ENCODE assay signal across 7 cellular contexts in genomic region chr16:14919837-14920600, GRCh38. TPM values are rescaled to one million over a fixed set of nuclear protein-coding genes. Genes with fewer than 3 reads are reported as not detected.
DNase-seq lines count a peak whose midpoint lies in the region; ATAC-seq, FAIRE-seq and TF ChIP-seq lines count a peak whose summit lies in the region.
"Not testable (repeated sequence)": the region's sequence is repeated elsewhere in the genome, so short reads cannot be mapped to it uniquely, and the experiment has no call there.

No MANE protein-coding gene starts in this region.

- H3K36me3 Mint-ChIP-seq in chondrocyte (ENCODE audit: low read depth), result not testable (repeated sequence)

- TF ChIP-seq RAD21 in HepG2 (CRISPR knock-in tag; IDR thresholded peaks at IDR 0.05), result not testable (repeated sequence)

- not testable (repeated sequence) for H3K27me3 ChIP-seq in HepG2 (ENCODE audit: control insufficient read depth in 1 of 2, insufficient read depth in 2 of 2, low read length in 2 of 2); sigmoid colon; thoracic aorta (replicated peaks; ENCODE audit: insufficient read depth)

- H3K27me3 Mint-ChIP-seq in chondrocyte (ENCODE audit: low read depth), result not testable (repeated sequence)

- not testable (repeated sequence) for H2AFZ ChIP-seq in HepG2 (ENCODE audit: low read length)

- H3K4me3 Mint-ChIP-seq in chondrocyte (ENCODE audit: unreplicated experiment), result not testable (repeated sequence)

- POLR2A ChIA-PET in HepG2 (lab: Yijun Ruan, JAX), result not testable (repeated sequence)

- H3K4me1 Mint-ChIP-seq in chondrocyte (ENCODE audit: low read depth), result not testable (repeated sequence)

- H3K27ac ChIP-seq in HepG2 (ENCODE audit: extremely low read length, insufficient read depth, low read length); sigmoid colon; thoracic aorta: not testable (repeated sequence)

- not testable (repeated sequence) for BruUV-seq in HepG2 (replicated peaks; lab: Mats Ljungman, UMichigan)

- not testable (repeated sequence) for H3K9ac ChIP-seq in HepG2 (ENCODE audit: insufficient read depth, low read depth, low read length)

- TF ChIP-seq CTCF in chondrocyte (IDR thresholded peaks at IDR 0.05); HepG2 (CRISPR knock-in tag; IDR thresholded peaks at IDR 0.05); sigmoid colon (IDR thresholded peaks at IDR 0.05); thoracic aorta (IDR thresholded peaks at IDR 0.05): not testable (repeated sequence)

- WGBS in HepG2 (ENCODE audit: low lambda C conversion rate), result 72% methylated on average over 31 of the region's 41 CpGs
- 33 to 84% methylated on average over 30 to 32 of the region's 41 CpGs for WGBS in sigmoid colon, 2 donors

- H3K4me2 ChIP-seq in HepG2 (ENCODE audit: low read depth, low read length), result not testable (repeated sequence)

- H3K4me1 ChIP-seq in HepG2 (ENCODE audit: insufficient read depth, low read length); sigmoid colon; thoracic aorta (ENCODE audit: control insufficient read depth in 1 of 2, low read depth in 2 of 2): not testable (repeated sequence)

- CTCF ChIA-PET in HepG2 (lab: Yijun Ruan, JAX; ENCODE audit: low intra/inter-chr PET ratio, low total read pairs), result not testable (repeated sequence)

- not testable (repeated sequence) for H3K79me2 ChIP-seq in HepG2 (ENCODE audit: insufficient read depth, low read length)

- TF ChIP-seq POLR2A in HepG2 (IDR thresholded peaks at IDR 0.05; ENCODE audit: insufficient read depth in 1 of 2, low read depth in 2 of 2, low read length in 2 of 2); sigmoid colon (IDR thresholded peaks at IDR 0.05): not testable (repeated sequence)

- not testable (repeated sequence) for H3K4me3 ChIP-seq in HepG2 (replicated peaks in 1 of 3; ENCODE audit: insufficient read depth in 1 of 3, low read depth in 2 of 3, low read length in 3 of 3); sigmoid colon; thoracic aorta

- TF ChIP-seq EP300 in HepG2 (IDR thresholded peaks at IDR 0.05; ENCODE audit: low read depth in 2 of 2, low read length in 2 of 2); HepG2 (CRISPR knock-in tag; IDR thresholded peaks at IDR 0.05; ENCODE audit: borderline replicate concordance); sigmoid colon (IDR thresholded peaks at IDR 0.05): not testable (repeated sequence)

- intact Hi-C loops in Right ventricle myocardium superior (cut with DNase I); HepG2 (cut with micrococcal nuclease; ENCODE audit: unreplicated experiment); sigmoid colon (cut with DNase I): not testable (repeated sequence)

- in situ Hi-C loops in HepG2 (cut with HindIII; ENCODE audit: extremely low pct_ligation_motif_present, low pct_unique_long_range_greater_than_20kb), result not testable (repeated sequence)

- not testable (repeated sequence) for FAIRE-seq in HepG2 (lab: Jason Lieb, UNC)

- not testable (repeated sequence) for H3K36me3 ChIP-seq in HepG2 (replicated peaks in 1 of 2; ENCODE audit: control insufficient read depth in 1 of 2, insufficient read depth in 2 of 2, low read length in 2 of 2); sigmoid colon; thoracic aorta

- H3K27ac Mint-ChIP-seq in chondrocyte (ENCODE audit: unreplicated experiment), result not testable (repeated sequence)

- H3K9me3 Mint-ChIP-seq in chondrocyte (ENCODE audit: low read depth), result not testable (repeated sequence)

- H3K9me3 ChIP-seq in HepG2 (ENCODE audit: low read length); sigmoid colon; thoracic aorta: not testable (repeated sequence)

- DNase-seq in HUDEP-2 (lab: John Stamatoyannopoulos, UW; ENCODE audit: unreplicated experiment in 76 of 76) (peak in 41 of 76 experiments; percentile 0 to 75 (median 36)), chondrocyte (ENCODE audit: low spot score) (peak; percentile 94), Right ventricle myocardium superior (peak; percentile 43), mucosa of gallbladder (ENCODE audit: low spot score) (peak; percentile 27), sigmoid colon (peak; percentile 66), thoracic aorta (ENCODE audit: low spot score) (peak; percentile 2)
- not testable (repeated sequence) for DNase-seq in HepG2 (ENCODE audit: low spot score)

- not testable (repeated sequence) for ATAC-seq in Right ventricle myocardium superior (ENCODE audit: poor library complexity); HepG2; thoracic aorta (ENCODE audit: insufficient number of reproducible peaks, low FRiP score, low read depth)

- H4K20me1 ChIP-seq in HepG2 (ENCODE audit: insufficient read depth, low read length), result not testable (repeated sequence)

TF ChIP-seq in HepG2, 621 proteins besides CTCF, POLR2A, EP300 and RAD21:
- 0 out of 2 replicates have a peak, but pooled peaks have one; percentile 51 for TF ChIP-seq MATR3 (CRISPR knock-in tag; IDR thresholded peaks at IDR 0.05)

RNA-seq across cellular contexts. Expression of gene NPIPA1, which starts 17.2 kb away (rescaled TPM):
- total RNA-seq in chondrocyte (119 to 145 TPM (median 143 TPM) in 3 replicates), Right ventricle myocardium superior (38.1 TPM), HepG2 (2016; rRNA removed; fragmentation: Illumina TruSeq; extraction: Trizol) (36.2 and 75.9 TPM in 2 replicates), mucosa of gallbladder (114 TPM), sigmoid colon (100 to 1,000 TPM in 1 of 4 donors, 10 to 100 TPM in 3; 36.0 to 152 (median 62.9) TPM), thoracic aorta (100 to 1,000 TPM; 101 to 165 TPM)
- 34.0 and 35.5 TPM in 2 replicates for total RNA-seq in HepG2 (2016; cell fraction: cytosol; rRNA removed; fragmentation: Illumina TruSeq; extraction: Trizol; ENCODE audit: low read depth)
- total RNA-seq in HepG2 (2016; cell fraction: insoluble cytoplasmic fraction; rRNA removed; fragmentation: Illumina TruSeq; extraction: Trizol), result 30.0 and 79.6 TPM in 2 replicates
- 24.9 and 29.8 TPM in 2 replicates for total RNA-seq in HepG2 (2016; cell fraction: membrane; rRNA removed; fragmentation: Illumina TruSeq; extraction: Trizol)
- total RNA-seq in HepG2 (2016; cell fraction: nucleus; rRNA removed; fragmentation: Illumina TruSeq; extraction: Trizol), result 104 and 124 TPM in 2 replicates
- polyA plus RNA-seq in HepG2 (2011; rRNA removed) (183 and 205 TPM in 2 replicates), sigmoid colon (10 to 100 TPM in 2 of 3 donors, 1 to 10 TPM in 1; 8.1 to 51.4 (median 17.4) TPM)
- polyA plus RNA-seq in HepG2 (2011; cell fraction: cytosol; rRNA removed), result 51.3 and 61.8 TPM in 2 replicates
- polyA plus RNA-seq in HepG2 (2011; cell fraction: nucleus; rRNA removed), result 924 and 979 TPM in 2 replicates
- polyA plus RNA-seq in HepG2 (2012), result 192 and 342 TPM in 2 replicates
- 11.9 and 14.0 TPM in 2 replicates for polyA plus RNA-seq in HepG2 (2016; cell fraction: cytosol; fragmentation: Illumina TruSeq; extraction: Trizol; ENCODE audit: low read depth)
- 44.5 and 55.7 TPM in 2 replicates for polyA plus RNA-seq in HepG2 (2016; cell fraction: insoluble cytoplasmic fraction; fragmentation: Illumina TruSeq; extraction: Trizol; ENCODE audit: low read depth)
- 21.0 and 26.0 TPM in 2 replicates for polyA plus RNA-seq in HepG2 (2016; cell fraction: membrane; fragmentation: Illumina TruSeq; extraction: Trizol; ENCODE audit: low read depth)
- polyA plus RNA-seq in HepG2 (2016; cell fraction: nucleus; fragmentation: Illumina TruSeq; extraction: Trizol; ENCODE audit: insufficient read depth, low read depth), result 410 and 416 TPM in 2 replicates
- polyA minus RNA-seq in HepG2 (2011; rRNA and poly(A)+ RNA removed; ENCODE audit: low replicate concordance), result 19.4 and 69.4 TPM in 2 replicates
- 20.8 and 23.0 TPM in 2 replicates for polyA minus RNA-seq in HepG2 (2011; cell fraction: cytosol; rRNA and poly(A)+ RNA removed)
- polyA minus RNA-seq in HepG2 (2011; cell fraction: nucleus; rRNA and poly(A)+ RNA removed), result 224 and 250 TPM in 2 replicates

RNA-seq across cellular contexts. Expression of gene PDXDC1, which starts 54.8 kb away (rescaled TPM):
- total RNA-seq in chondrocyte (120 to 156 TPM (median 125 TPM) in 3 replicates), Right ventricle myocardium superior (72.6 TPM), HepG2 (2016; rRNA removed; fragmentation: Illumina TruSeq; extraction: Trizol) (169 and 249 TPM in 2 replicates), mucosa of gallbladder (189 TPM), sigmoid colon (10 to 100 TPM; 46.4 to 57.3 (median 52.2) TPM), thoracic aorta (10 to 100 TPM; 79.1 to 97.4 TPM)
- 29.3 and 30.1 TPM in 2 replicates for total RNA-seq in HepG2 (2016; cell fraction: cytosol; rRNA removed; fragmentation: Illumina TruSeq; extraction: Trizol; ENCODE audit: low read depth)
- 167 and 227 TPM in 2 replicates for total RNA-seq in HepG2 (2016; cell fraction: insoluble cytoplasmic fraction; rRNA removed; fragmentation: Illumina TruSeq; extraction: Trizol)
- 76.3 and 82.8 TPM in 2 replicates for total RNA-seq in HepG2 (2016; cell fraction: membrane; rRNA removed; fragmentation: Illumina TruSeq; extraction: Trizol)
- total RNA-seq in HepG2 (2016; cell fraction: nucleus; rRNA removed; fragmentation: Illumina TruSeq; extraction: Trizol), result 116 and 122 TPM in 2 replicates
- polyA plus RNA-seq in HepG2 (2011; rRNA removed) (123 and 133 TPM in 2 replicates), sigmoid colon (100 to 1,000 TPM in 1 of 3 donors, 10 to 100 TPM in 2; 94.3 to 112 (median 99.6) TPM)
- 73.0 and 84.6 TPM in 2 replicates for polyA plus RNA-seq in HepG2 (2011; cell fraction: cytosol; rRNA removed)
- 157 and 195 TPM in 2 replicates for polyA plus RNA-seq in HepG2 (2011; cell fraction: nucleus; rRNA removed)
- polyA plus RNA-seq in HepG2 (2012), result 92.3 and 114 TPM in 2 replicates
- polyA plus RNA-seq in HepG2 (2016; cell fraction: cytosol; fragmentation: Illumina TruSeq; extraction: Trizol; ENCODE audit: low read depth), result 11.7 and 12.8 TPM in 2 replicates
- polyA plus RNA-seq in HepG2 (2016; cell fraction: insoluble cytoplasmic fraction; fragmentation: Illumina TruSeq; extraction: Trizol; ENCODE audit: low read depth), result 160 and 180 TPM in 2 replicates
- 34.7 and 36.5 TPM in 2 replicates for polyA plus RNA-seq in HepG2 (2016; cell fraction: membrane; fragmentation: Illumina TruSeq; extraction: Trizol; ENCODE audit: low read depth)
- polyA plus RNA-seq in HepG2 (2016; cell fraction: nucleus; fragmentation: Illumina TruSeq; extraction: Trizol; ENCODE audit: insufficient read depth, low read depth), result 194 and 214 TPM in 2 replicates
- polyA minus RNA-seq in HepG2 (2011; rRNA and poly(A)+ RNA removed; ENCODE audit: low replicate concordance), result 160 and 261 TPM in 2 replicates
- 82.4 and 91.4 TPM in 2 replicates for polyA minus RNA-seq in HepG2 (2011; cell fraction: cytosol; rRNA and poly(A)+ RNA removed)
- 115 and 127 TPM in 2 replicates for polyA minus RNA-seq in HepG2 (2011; cell fraction: nucleus; rRNA and poly(A)+ RNA removed)
